8 cellular contexts compared by ENCODE assay signal in genomic region chr5:1593785-1594335, GRCh38.
DNase-seq lines count a peak whose midpoint lies in the region; ATAC-seq and TF ChIP-seq lines count a peak whose summit lies in the region.
"Not testable (repeated sequence)": the region's sequence is repeated elsewhere in the genome, so short reads cannot be mapped to it uniquely, and the experiment has no call there.

No MANE protein-coding gene starts in this region.

- ATAC-seq in GM18498 (IDR thresholded peaks at IDR 0.05; ENCODE audit: unreplicated experiment): peak; percentile 30
- ATAC-seq in HG02571 (IDR thresholded peaks at IDR 0.05; ENCODE audit: unreplicated experiment): peak; percentile 7
- peak in 1 of 2 donors; percentile 52 for ATAC-seq in activated T-cell treated with anti-CD3 and anti-CD28 coated beads, Interleukin-2, amount 50 U/mL, for 4 hours

- intact Hi-C loops in uterus (cut with DNase I; ENCODE audit: low total_unique reads): not testable (repeated sequence)

- H2AFZ ChIP-seq in parathyroid adenoma: peak overlapping the region; percentile 78

- not testable (repeated sequence) for H3K4me1 ChIP-seq in parathyroid adenoma, uterus

- H3K4me2 ChIP-seq in parathyroid adenoma (ENCODE audit: low read length): peak overlapping the region; percentile 21

- H3K36me3 Mint-ChIP-seq in activated T-cell treated with anti-CD3 and anti-CD28 coated beads, Interleukin-2, amount 50 U/mL, for 4 hours (ENCODE audit: insufficient read depth); endothelial cell (ENCODE audit: low read depth, unreplicated experiment): not testable (repeated sequence)

- H3K27ac ChIP-seq in parathyroid adenoma (peak overlapping the region; percentile 62), uterus (peak overlapping the region; percentile 61 to 74)

- peak overlapping the region; percentile 49 for H3K4me3 ChIP-seq in parathyroid adenoma (ENCODE audit: low read depth, low read length)
- peak overlapping the region; percentile 40 to 48 for H3K4me3 ChIP-seq in uterus

- H3K9ac ChIP-seq in parathyroid adenoma: not testable (repeated sequence)

- peak; percentile 48 for DNase-seq in NAMALWA (ENCODE audit: low spot score)
- not testable (repeated sequence) for DNase-seq in activated T-cell treated with anti-CD3 and anti-CD28 coated beads, Interleukin-2, amount 50 U/mL, for 4 hours; uterus
- peak; percentile 12 for DNase-seq in endothelial cell (ENCODE audit: low spot score)
- DNase-seq in kidney tubule cell (ENCODE audit: low spot score): peak; percentile 10

- H3K79me2 ChIP-seq in parathyroid adenoma: not testable (repeated sequence)

- not testable (repeated sequence) for H3K36me3 ChIP-seq in parathyroid adenoma (ENCODE audit: control insufficient read depth, insufficient read depth, low read length); uterus

- H3K4me3 Mint-ChIP-seq in activated T-cell treated with anti-CD3 and anti-CD28 coated beads, Interleukin-2, amount 50 U/mL, for 4 hours: peak overlapping the region; percentile 73
- peak overlapping the region; percentile 71 for H3K4me3 Mint-ChIP-seq in endothelial cell (ENCODE audit: unreplicated experiment)

- not testable (repeated sequence) for H3K4me1 Mint-ChIP-seq in activated T-cell treated with anti-CD3 and anti-CD28 coated beads, Interleukin-2, amount 50 U/mL, for 4 hours (ENCODE audit: low read depth); endothelial cell (ENCODE audit: unreplicated experiment)

- TF ChIP-seq CTCF in endothelial cell (IDR thresholded peaks at IDR 0.05; ENCODE audit: unreplicated experiment); parathyroid adenoma (IDR thresholded peaks at IDR 0.05); uterus (IDR thresholded peaks at IDR 0.05): not testable (repeated sequence)

- not testable (repeated sequence) for H3K27ac Mint-ChIP-seq in endothelial cell (ENCODE audit: unreplicated experiment)

- H3K27me3 Mint-ChIP-seq in activated T-cell treated with anti-CD3 and anti-CD28 coated beads, Interleukin-2, amount 50 U/mL, for 4 hours (ENCODE audit: low read depth); endothelial cell (ENCODE audit: unreplicated experiment): not testable (repeated sequence)

- not testable (repeated sequence) for TF ChIP-seq POLR2A in uterus (IDR thresholded peaks at IDR 0.05)

- H3K9me3 Mint-ChIP-seq in activated T-cell treated with anti-CD3 and anti-CD28 coated beads, Interleukin-2, amount 50 U/mL, for 4 hours; endothelial cell (ENCODE audit: unreplicated experiment): not testable (repeated sequence)

- not testable (repeated sequence) for H3K9me3 ChIP-seq in parathyroid adenoma (ENCODE audit: control insufficient read depth, low read length); uterus

- not testable (repeated sequence) for H3K27me3 ChIP-seq in parathyroid adenoma (ENCODE audit: control insufficient read depth, insufficient read depth, low read length); uterus
